ENCODE assay signal across 9 cellular contexts in genomic region chr12:92439397-92439779, GRCh38.
DNase-seq lines count a peak whose midpoint lies in the region; ATAC-seq, FAIRE-seq and TF ChIP-seq lines count a peak whose summit lies in the region.
"Had no signal": no experiment of that assay in that cellular context is flagged by ENCODE, and none has a peak within 500 bp of the region (broad histone marks: within the 10 kb centered on the region; RNA-seq: fewer than 3 reads in every experiment).

No MANE protein-coding gene starts in this region.

- no peaks in the 10 kb centered on the region for H3K27me3 Mint-ChIP-seq in activated B cell treated with CpG ODN at 0.5 μM for 24 hours

- peak overlapping the region; percentile 62 for H3K4me3 Mint-ChIP-seq in activated B cell treated with CpG ODN at 0.5 μM for 24 hours

- POLR2A ChIA-PET in activated B cell treated with CpG ODN at 0.5 μM for 24 hours (lab: Charles Lee) = interaction anchor here (0.6 to 11.9 kb wide), 14 partner anchors 10 to 293 kb away, joined by 3 to 537 read pairs (median 4); partner anchors contain the start of gene BTG1

- no peak for FAIRE-seq in urothelium cell line (lab: Jason Lieb, UNC)

- peaks cover 99% of the 10 kb centered on the region for H3K4me1 Mint-ChIP-seq in activated B cell treated with CpG ODN at 0.5 μM for 24 hours

- intact Hi-C loops in Right ventricle myocardium inferior (cut with DNase I) (no loop called here), cardiac septum (cut with DNase I) (no loop called here), activated B cell treated with CpG ODN at 0.5 μM for 24 hours (cut with micrococcal nuclease) (no loop called here), left cardiac atrium (cut with DNase I) (no loop called here)

- ATAC-seq in Right ventricle myocardium inferior = peak; percentile 51
- ATAC-seq in activated B cell treated with CpG ODN at 0.5 μM for 24 hours (ENCODE audit: low read depth) = peak; percentile 51
- ATAC-seq in left cardiac atrium = peak; percentile 85 to 90
- ATAC-seq in GM19324 (IDR thresholded peaks at IDR 0.05; ENCODE audit: low FRiP score, unreplicated experiment) = no peak

- no peak for TF ChIP-seq CTCF in activated B cell treated with CpG ODN at 0.5 μM for 24 hours (IDR thresholded peaks at IDR 0.05)

- peaks cover 17% of the 10 kb centered on the region for H3K36me3 Mint-ChIP-seq in activated B cell treated with CpG ODN at 0.5 μM for 24 hours (ENCODE audit: low read depth)

- peaks cover 10% of the 10 kb centered on the region for H3K9me3 Mint-ChIP-seq in activated B cell treated with CpG ODN at 0.5 μM for 24 hours

- CTCF ChIA-PET in activated B cell treated with CpG ODN at 0.5 μM for 24 hours (lab: Charles Lee) = interaction anchor here (0.7 to 1.3 kb wide), 2 partner anchors 32 to 130 kb away, joined by 3 read pairs; no protein-coding TSS in a partner anchor

- DNase-seq in Right ventricle myocardium inferior (ENCODE audit: missing footprints) (no peak), cardiac septum (ENCODE audit: low spot score) (no peak), activated B cell treated with CpG ODN at 0.5 μM for 24 hours (no peak), left cardiac atrium (peak; percentile 35), urothelium cell line (ENCODE audit: low spot score) (peak; percentile 10), anterior cingulate cortex (lab: John Stamatoyannopoulos, UW) (no peak), NCI-H774 (lab: John Stamatoyannopoulos, UW) (no peak)
- DNase-seq: KBM-7 had no signal

- peak overlapping the region; percentile 97 for H3K27ac Mint-ChIP-seq in activated B cell treated with CpG ODN at 0.5 μM for 24 hours

Comparison
In these comparisons a context has a peak if more than half of its experiments do, and no peak if none do; other contexts are left out.
1. DNase-seq: peak in left cardiac atrium (single experiment) and urothelium cell line (single experiment); none in Right ventricle myocardium inferior (single experiment), cardiac septum (single experiment), activated B cell treated with CpG ODN at 0.5 μM for 24 hours (single experiment), anterior cingulate cortex (0 of 58) and NCI-H774 (single experiment).